Comparison of ENCODE assay signal across 1 cellular context in the genomic region with DNA sequence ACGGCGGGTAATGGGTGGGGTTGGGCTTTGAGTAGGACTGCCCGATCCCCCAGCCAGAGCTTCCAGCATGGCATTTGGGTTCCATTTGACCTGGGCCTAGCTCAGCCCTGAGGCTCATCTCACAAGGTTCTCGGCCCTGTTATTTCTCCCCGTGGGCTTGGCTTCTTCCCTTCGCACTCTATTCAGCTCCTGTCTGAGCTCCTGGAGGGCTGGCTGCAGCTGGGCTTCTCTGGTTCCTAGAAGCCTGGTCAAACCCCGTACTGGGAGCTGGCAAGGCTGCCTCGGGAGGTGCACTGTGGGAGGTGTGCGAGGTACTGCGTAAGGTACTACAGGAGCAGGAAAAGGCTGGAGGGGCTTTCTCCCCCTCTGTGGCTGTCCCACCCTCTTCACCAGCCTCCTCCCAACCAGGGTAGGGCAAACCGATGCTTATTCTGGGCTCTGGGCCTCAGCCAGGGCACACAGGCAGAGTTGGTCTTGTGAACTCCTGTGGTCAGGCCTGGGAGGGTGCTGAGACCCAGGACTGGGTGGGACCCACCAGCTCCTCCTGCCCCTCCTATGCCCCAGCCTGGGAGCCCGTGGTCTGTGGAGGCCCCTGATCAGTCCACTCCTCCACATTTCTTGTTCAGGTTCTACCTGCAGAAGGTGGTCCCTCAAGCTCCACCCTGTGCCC.
TF ChIP-seq lines count a peak whose summit lies in the region.

No MANE protein-coding gene starts in this region.

TF ChIP-seq in K562, 482 proteins besides CTCF, POLR2A, EP300 and RAD21 (continued from another document):
- TF ChIP-seq SAFB2 (IDR thresholded peaks at IDR 0.05; ENCODE audit: borderline replicate concordance, low read depth, low read length, severe bottlenecking) (no peak), POLR2AphosphoS5 (IDR thresholded peaks at IDR 0.05; ENCODE audit: control insufficient read depth, insufficient read depth, low read depth, low read length) (no peak), ILK (tag; IDR thresholded peaks at IDR 0.05; ENCODE audit: borderline replicate concordance, low read depth) (no peak), CHD4 (IDR thresholded peaks at IDR 0.05; ENCODE audit: insufficient read depth, insufficient replicate concordance, low read depth, low read length, poor library complexity, severe bottlenecking) (no peak), MCM2 (IDR thresholded peaks at IDR 0.05; ENCODE audit: low read depth) (no peak), ARID3A (IDR thresholded peaks at IDR 0.05; ENCODE audit: borderline replicate concordance, low read depth, low read length) (no peak), MTA2 (IDR thresholded peaks at IDR 0.05; ENCODE audit: low read depth) (no peak), ZNF551 (CRISPR knock-in tag; IDR thresholded peaks at IDR 0.05) (no peak), LEF1 (IDR thresholded peaks at IDR 0.05) (no peak), TCF7 (IDR thresholded peaks at IDR 0.05; ENCODE audit: borderline replicate concordance) (no peak), ZNF57 (CRISPR knock-in tag; IDR thresholded peaks at IDR 0.05) (no peak)
TF ChIP-seq in K562: peak in this region for 0.
